Comparison of ENCODE assay signal across 23 cellular contexts in the genomic region with DNA sequence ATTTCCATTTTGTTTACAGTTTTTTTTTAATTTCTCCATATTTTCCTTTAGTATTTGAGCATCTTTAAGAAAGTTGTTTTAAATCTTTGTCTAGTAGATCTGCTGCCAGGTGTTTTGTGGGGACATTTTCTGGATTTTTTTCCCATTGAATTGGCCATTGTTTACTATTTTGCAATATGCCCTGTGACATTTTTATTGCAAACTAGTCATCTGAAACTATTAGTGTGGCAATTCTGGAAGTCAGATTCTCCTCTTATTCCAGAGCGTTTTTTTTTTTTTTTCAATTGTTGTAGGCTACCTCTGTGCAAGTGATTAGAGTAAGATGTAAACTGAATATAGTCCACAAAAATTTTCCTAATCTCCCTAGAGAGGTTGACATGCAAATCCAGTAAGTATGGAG.
DNase-seq lines count a peak whose midpoint lies in the region; ATAC-seq, FAIRE-seq and TF ChIP-seq lines count a peak whose summit lies in the region.
"Had no signal": no experiment of that assay in that cellular context is flagged by ENCODE, and none has a peak within 500 bp of the region (broad histone marks: within the 10 kb centered on the region; RNA-seq: fewer than 3 reads in every experiment).

No MANE protein-coding gene starts in this region.

- H3K9me3 ChIP-seq in liver (ENCODE audit: control insufficient read depth in 4 of 4, low read length in 3 of 4): peaks cover 0 to 2% (median under 1%) of the 10 kb centered on the region in 4 donors
- H3K9me3 ChIP-seq in HepG2 (ENCODE audit: low read length): peaks cover 24% of the 10 kb centered on the region
- H3K9me3 ChIP-seq in PC-3 (ENCODE audit: low read length): no peaks in the 10 kb centered on the region
- H3K9me3 ChIP-seq: BE2C had no signal

- H3K4me3 ChIP-seq in liver (ENCODE audit: low read depth in 1 of 3, low read length in 3 of 3) (no peak overlapping the region), HepG2 (replicated peaks in 1 of 3; ENCODE audit: insufficient read depth in 1 of 3, low read depth in 2 of 3, low read length in 3 of 3) (no peak overlapping the region), PC-3 (ENCODE audit: low read length) (no peak overlapping the region)
- H3K4me3 ChIP-seq: GM23338 had no signal

- TF ChIP-seq RAD21 in liver (IDR thresholded peaks at IDR 0.05) (peak; percentile 25 to 45), HepG2 (CRISPR knock-in tag; IDR thresholded peaks at IDR 0.05) (no peak)

- in situ Hi-C loops in HepG2 (cut with HindIII; ENCODE audit: extremely low pct_ligation_motif_present, low pct_unique_long_range_greater_than_20kb): no loop called here

- BruUV-seq in HepG2 (replicated peaks; lab: Mats Ljungman, UMichigan): no TSS peak
- BruUV-seq in PC-3 (replicated peaks; lab: Mats Ljungman, UMichigan): no TSS peak

- TF ChIP-seq POLR2A in HepG2 (IDR thresholded peaks at IDR 0.05; ENCODE audit: insufficient read depth in 1 of 2, low read depth in 2 of 2, low read length in 2 of 2): no peak

- TF ChIP-seq CTCF in liver (IDR thresholded peaks at IDR 0.05; ENCODE audit: low read depth, low read length, missing input control): no peak
- TF ChIP-seq CTCF in HepG2 (CRISPR knock-in tag; IDR thresholded peaks at IDR 0.05): no peak
- no peak for TF ChIP-seq CTCF in PC-3 (conservative IDR thresholded peaks at IDR 0.05; ENCODE audit: low read depth, low read length)
- TF ChIP-seq CTCF in GM10248 (IDR thresholded peaks at IDR 0.05; ENCODE audit: control extremely low read depth, extremely low read depth, low read depth, missing control alignments): no peak

- H3K27ac ChIP-seq in liver (ENCODE audit: low read depth in 1 of 2, low read length in 2 of 2): no peak overlapping the region
- H3K27ac ChIP-seq in HepG2 (ENCODE audit: extremely low read length, insufficient read depth, low read length): no peak overlapping the region
- H3K27ac ChIP-seq in PC-3 (ENCODE audit: low read length): no peak overlapping the region
- H3K27ac ChIP-seq: HL-60 had no signal

- TF ChIP-seq EP300 in HepG2 (IDR thresholded peaks at IDR 0.05; ENCODE audit: low read depth in 2 of 2, low read length in 2 of 2) (no peak), HepG2 (CRISPR knock-in tag; IDR thresholded peaks at IDR 0.05; ENCODE audit: borderline replicate concordance) (no peak)

- no peaks in the 10 kb centered on the region for H4K20me1 ChIP-seq in HepG2 (ENCODE audit: insufficient read depth, low read length)
- H4K20me1 ChIP-seq in PC-3 (ENCODE audit: low read length): no peaks in the 10 kb centered on the region

- intact Hi-C loops in HepG2 (cut with micrococcal nuclease; ENCODE audit: unreplicated experiment) (no loop called here), PC-3 (cut with micrococcal nuclease) (no loop called here)

- no peaks in the 10 kb centered on the region for H3K9me2 ChIP-seq in PC-3 (replicated peaks; ENCODE audit: low read length)

- no peak for FAIRE-seq in HepG2 (lab: Jason Lieb, UNC)
- FAIRE-seq: G401.6, GM12892, GM18507, H54 had no signal

- POLR2A ChIA-PET in HepG2 (lab: Yijun Ruan, JAX) (no interaction called here), PC-3 (lab: Charles Lee; ENCODE audit: unreplicated experiment) (no interaction called here), GM10248 (lab: Yijun Ruan, JAX) (no interaction called here)

- ATAC-seq in HepG2 (no peak), PC-3 (no peak)
- ATAC-seq: GM23338 had no signal

- H3K4me1 ChIP-seq in liver (ENCODE audit: control insufficient read depth in 4 of 4, insufficient read depth in 4 of 4, low read length in 3 of 4): peaks cover 0 to 5% (median 2%) of the 10 kb centered on the region in 4 donors
- no peaks in the 10 kb centered on the region for H3K4me1 ChIP-seq in HepG2 (ENCODE audit: insufficient read depth, low read length)
- H3K4me1 ChIP-seq in PC-3 (ENCODE audit: insufficient read depth, low read length): no peaks in the 10 kb centered on the region
- H3K4me1 ChIP-seq: BE2C had no signal

- H2AFZ ChIP-seq in HepG2 (ENCODE audit: low read length) (no peak overlapping the region), PC-3 (ENCODE audit: low read length) (no peak overlapping the region)
- H2AFZ ChIP-seq: GM23338 had no signal

- H3K9ac ChIP-seq in liver (ENCODE audit: low read depth in 1 of 2, low read length in 2 of 2) (no peak overlapping the region), HepG2 (ENCODE audit: insufficient read depth, low read depth, low read length) (no peak overlapping the region), PC-3 (ENCODE audit: low read length) (no peak overlapping the region)

- 43% methylated on average over 1 of the region's 1 CpG for WGBS in liver
- 3% methylated on average over 1 of the region's 1 CpG for WGBS in HepG2 (ENCODE audit: low lambda C conversion rate)

- H3K36me3 ChIP-seq in liver (ENCODE audit: control insufficient read depth in 4 of 4, insufficient read depth in 3 of 4, low read depth in 1 of 4, low read length in 3 of 4): no peaks in the 10 kb centered on the region
- H3K36me3 ChIP-seq in HepG2 (replicated peaks in 1 of 2; ENCODE audit: control insufficient read depth in 1 of 2, insufficient read depth in 2 of 2, low read length in 2 of 2): no peaks in the 10 kb centered on the region
- H3K36me3 ChIP-seq in PC-3 (ENCODE audit: low read depth, low read length): no peaks in the 10 kb centered on the region
- H3K36me3 ChIP-seq: BE2C had no signal

- H3K27me3 ChIP-seq in liver (ENCODE audit: control insufficient read depth in 4 of 4, insufficient read depth in 4 of 4, low read length in 3 of 4) (no peaks in the 10 kb centered on the region), HepG2 (ENCODE audit: control insufficient read depth in 1 of 2, insufficient read depth in 2 of 2, low read length in 2 of 2) (no peaks in the 10 kb centered on the region), PC-3 (ENCODE audit: low read length) (no peaks in the 10 kb centered on the region)
- H3K27me3 ChIP-seq: BE2C had no signal

- CTCF ChIA-PET in HepG2 (lab: Yijun Ruan, JAX; ENCODE audit: low intra/inter-chr PET ratio, low total read pairs): no interaction called here
- CTCF ChIA-PET in PC-3 (lab: Charles Lee): no interaction called here
- CTCF ChIA-PET in GM10248 (lab: Yijun Ruan, JAX): no interaction called here

- H3F3A ChIP-seq in PC-3 (ENCODE audit: low read length, unreplicated experiment): no peaks in the 10 kb centered on the region

- H3K4me2 ChIP-seq in HepG2 (ENCODE audit: low read depth, low read length) (no peak overlapping the region), PC-3 (ENCODE audit: low read length) (no peak overlapping the region)
- H3K4me2 ChIP-seq: GM23338 had no signal

- DNase-seq in HepG2 (ENCODE audit: low spot score) (no peak), PC-3 (peak; percentile 33), renal cortical epithelial cell (ENCODE audit: low read depth) (peak; percentile 15), GM10248 (ENCODE audit: extremely low spot score) (no peak), medulla oblongata (ENCODE audit: extremely low spot score) (no peak), AML-193 (lab: John Stamatoyannopoulos, UW) (no peak)
- DNase-seq: 8988T; BE2C; C1 segment of cervical spinal cord; CD4-positive, CD25-positive, alpha-beta regulatory T cell; CD8-positive, alpha-beta memory T cell; COR-L47; DMS 273 treated with DMSO at 0.1 percent for 48 hours; DMS53; HCEC 1CT; IMR-90 had no signal

- no peaks in the 10 kb centered on the region for H3K79me2 ChIP-seq in HepG2 (ENCODE audit: insufficient read depth, low read length)
- H3K79me2 ChIP-seq in PC-3 (ENCODE audit: low read length): no peaks in the 10 kb centered on the region

TF ChIP-seq in liver, 16 proteins besides CTCF, POLR2A, EP300 and RAD21 (continues in another document):
- TF ChIP-seq NR2F2 (IDR thresholded peaks at IDR 0.05): no peak

TF ChIP-seq in HepG2, 621 proteins besides CTCF, POLR2A, EP300 and RAD21 (continues in another document):
- TF ChIP-seq, protein P1, sequence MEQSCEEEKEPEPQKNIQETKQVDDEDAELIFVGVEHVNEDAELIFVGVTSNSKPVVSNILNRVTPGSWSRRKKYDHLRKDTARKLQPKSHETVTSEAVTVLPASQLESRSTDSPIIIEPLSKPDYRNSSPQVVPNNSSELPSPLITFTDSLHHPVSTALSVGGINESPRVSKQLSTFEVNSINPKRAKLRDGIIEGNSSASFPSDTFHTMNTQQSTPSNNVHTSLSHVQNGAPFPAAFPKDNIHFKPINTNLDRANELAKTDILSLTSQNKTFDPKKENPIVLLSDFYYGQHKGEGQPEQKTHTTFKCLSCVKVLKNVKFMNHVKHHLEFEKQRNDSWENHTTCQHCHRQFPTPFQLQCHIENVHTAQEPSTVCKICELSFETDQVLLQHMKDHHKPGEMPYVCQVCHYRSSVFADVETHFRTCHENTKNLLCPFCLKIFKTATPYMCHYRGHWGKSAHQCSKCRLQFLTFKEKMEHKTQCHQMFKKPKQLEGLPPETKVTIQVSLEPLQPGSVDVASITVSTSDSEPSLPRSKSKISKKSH (CRISPR knock-in tag; IDR thresholded peaks at IDR 0.05; ENCODE audit: borderline replicate concordance): no peak
- TF ChIP-seq ZBTB7A (CRISPR knock-in tag; IDR thresholded peaks at IDR 0.05): no peak
- TF ChIP-seq, protein P2, sequence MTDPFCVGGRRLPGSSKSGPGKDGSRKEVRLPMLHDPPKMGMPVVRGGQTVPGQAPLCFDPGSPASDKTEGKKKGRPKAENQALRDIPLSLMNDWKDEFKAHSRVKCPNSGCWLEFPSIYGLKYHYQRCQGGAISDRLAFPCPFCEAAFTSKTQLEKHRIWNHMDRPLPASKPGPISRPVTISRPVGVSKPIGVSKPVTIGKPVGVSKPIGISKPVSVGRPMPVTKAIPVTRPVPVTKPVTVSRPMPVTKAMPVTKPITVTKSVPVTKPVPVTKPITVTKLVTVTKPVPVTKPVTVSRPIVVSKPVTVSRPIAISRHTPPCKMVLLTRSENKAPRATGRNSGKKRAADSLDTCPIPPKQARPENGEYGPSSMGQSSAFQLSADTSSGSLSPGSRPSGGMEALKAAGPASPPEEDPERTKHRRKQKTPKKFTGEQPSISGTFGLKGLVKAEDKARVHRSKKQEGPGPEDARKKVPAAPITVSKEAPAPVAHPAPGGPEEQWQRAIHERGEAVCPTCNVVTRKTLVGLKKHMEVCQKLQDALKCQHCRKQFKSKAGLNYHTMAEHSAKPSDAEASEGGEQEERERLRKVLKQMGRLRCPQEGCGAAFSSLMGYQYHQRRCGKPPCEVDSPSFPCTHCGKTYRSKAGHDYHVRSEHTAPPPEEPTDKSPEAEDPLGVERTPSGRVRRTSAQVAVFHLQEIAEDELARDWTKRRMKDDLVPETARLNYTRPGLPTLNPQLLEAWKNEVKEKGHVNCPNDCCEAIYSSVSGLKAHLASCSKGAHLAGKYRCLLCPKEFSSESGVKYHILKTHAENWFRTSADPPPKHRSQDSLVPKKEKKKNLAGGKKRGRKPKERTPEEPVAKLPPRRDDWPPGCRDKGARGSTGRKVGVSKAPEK (CRISPR knock-in tag; IDR thresholded peaks at IDR 0.05; ENCODE audit: borderline replicate concordance): no peak

Comparison
In these comparisons a context has a peak if more than half of its experiments do, and no peak if none do; other contexts are left out.
1. DNase-seq: peak in PC-3 (single experiment) and renal cortical epithelial cell (single experiment); none in HepG2 (single experiment), GM10248 (single experiment), medulla oblongata (single experiment) and AML-193 (0 of 2).